Comparison of ENCODE assay signal across 8 cellular contexts in the genomic region with DNA sequence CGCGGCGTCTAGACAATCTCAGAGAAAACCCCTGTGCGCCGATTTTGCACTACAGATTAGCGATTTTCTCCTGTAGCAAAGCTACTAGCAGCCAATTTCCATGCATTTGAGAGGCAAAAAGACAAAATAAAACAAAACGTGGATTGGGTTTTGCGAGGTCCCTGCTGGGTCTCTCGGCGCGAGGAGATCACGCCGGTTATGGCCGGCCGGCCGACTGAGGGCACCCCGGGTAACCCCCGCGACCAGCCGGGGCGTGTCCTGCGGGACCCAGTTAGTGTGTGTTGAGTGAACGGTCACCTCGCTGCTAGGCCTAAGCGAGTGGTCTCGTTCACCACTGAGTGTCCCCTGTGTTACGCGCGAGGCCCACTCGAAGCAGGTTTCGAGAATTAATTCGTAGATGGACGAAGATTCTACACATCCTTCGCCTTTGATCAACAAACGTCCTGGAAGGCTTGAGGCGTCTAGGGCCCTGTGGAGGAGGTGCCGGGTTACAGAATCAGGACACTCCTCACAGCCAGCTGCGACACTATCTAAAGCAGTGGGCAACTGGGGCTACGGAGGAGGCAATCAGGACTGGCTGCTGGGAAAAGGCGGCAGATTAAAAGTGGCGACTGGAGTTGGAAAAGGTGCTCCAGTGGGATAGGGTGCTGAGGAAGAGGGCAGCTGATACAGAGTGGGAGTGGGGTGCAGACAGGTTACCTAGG. TPM values are rescaled to one million over a fixed set of nuclear protein-coding genes. Genes with fewer than 3 reads are reported as not detected.
A peak's percentile ranks its signal among the peaks of the same experiment; 100 is the strongest.
DNase-seq lines count a peak whose midpoint lies in the region; TF ChIP-seq lines count a peak whose summit lies in the region.

No MANE protein-coding gene starts in this region.

- no peak for TF ChIP-seq CTCF in esophagus muscularis mucosa (IDR thresholded peaks at IDR 0.05)
- no peak for TF ChIP-seq CTCF in nephron progenitor cell (IDR thresholded peaks at IDR 0.05)

- peak; percentile 72 for DNase-seq in activated CD8-positive, alpha-beta memory T cell treated with anti-CD3 and anti-CD28 coated beads, Interleukin-2, amount 50 U/mL, for 48 hours
- no peak for DNase-seq in activated CD8-positive, alpha-beta memory T cell treated with anti-CD3 and anti-CD28 coated beads for 24 hours
- no peak for DNase-seq in SJSA1 (ENCODE audit: low read depth in 1 of 2, low spot score in 2 of 2)
- DNase-seq in esophagus muscularis mucosa (ENCODE audit: extremely low spot score): no peak
- DNase-seq in nephron progenitor cell: peak; percentile 56
- no peak for DNase-seq in NCI-H2171 (lab: John Stamatoyannopoulos, UW)
- no peak for DNase-seq in NCI-H2029 treated with DMSO at 0.1 percent for 48 hours (lab: John Stamatoyannopoulos, UW)
- DNase-seq in NCI-H1417 treated with DMSO at 0.1 percent for 48 hours (lab: John Stamatoyannopoulos, UW): no peak

- H3K4me1 ChIP-seq in SJSA1 (replicated peaks): peaks cover 31% of the 10 kb centered on the region
- H3K4me1 ChIP-seq in esophagus muscularis mucosa: peaks cover 41 to 48% (median 46%) of the 10 kb centered on the region in 4 donors

- H3K27ac ChIP-seq in SJSA1 (peak overlapping the region; percentile 89), esophagus muscularis mucosa (replicated peaks in 1 of 4) (peak overlapping the region; percentile 97 to 100 (median 100))

- peak overlapping the region; percentile 91 for H3K4me3 Mint-ChIP-seq in nephron progenitor cell

- TF ChIP-seq POLR2A in esophagus muscularis mucosa (IDR thresholded peaks at IDR 0.05; ENCODE audit: low read depth): no peak

- TF ChIP-seq EP300 in esophagus muscularis mucosa (IDR thresholded peaks at IDR 0.05): no peak

- 8% methylated on average over 39 of the region's 41 CpGs for WGBS in esophagus muscularis mucosa

- H3K4me3 ChIP-seq in SJSA1 (peak overlapping the region; percentile 99), esophagus muscularis mucosa (peak overlapping the region; percentile 77 to 96 (median 90))

- H3K36me3 ChIP-seq in SJSA1 (peaks cover 47% of the 10 kb centered on the region), esophagus muscularis mucosa (peaks cover 0 to 18% (median 5%) of the 10 kb centered on the region in 4 donors)

- peaks cover 61% of the 10 kb centered on the region for H3K4me1 Mint-ChIP-seq in nephron progenitor cell

- intact Hi-C loops in esophagus muscularis mucosa (cut with DNase I): no loop called here

- peaks cover 3% of the 10 kb centered on the region for H3K27me3 Mint-ChIP-seq in nephron progenitor cell (ENCODE audit: low read depth, poor library complexity)

- peaks cover 14% of the 10 kb centered on the region for H3K36me3 Mint-ChIP-seq in nephron progenitor cell (ENCODE audit: low read depth)

- H3K27ac Mint-ChIP-seq in nephron progenitor cell: peak overlapping the region; percentile 99

- H3K9me3 ChIP-seq in SJSA1 (replicated peaks): no peaks in the 10 kb centered on the region
- H3K9me3 ChIP-seq in esophagus muscularis mucosa: no peaks in the 10 kb centered on the region

- H3K9me3 Mint-ChIP-seq in nephron progenitor cell: no peaks in the 10 kb centered on the region

- H3K27me3 ChIP-seq in SJSA1 (replicated peaks) (no peaks in the 10 kb centered on the region), esophagus muscularis mucosa (no peaks in the 10 kb centered on the region)

RNA-seq across cellular contexts. Expression of a gene that starts 0.8 kb away (rescaled TPM):
- 369 and 432 TPM in 2 replicates for total RNA-seq in SJSA1 (2014; rRNA removed; shearing (Covaris generic))
- 100 to 1,000 TPM; 113 to 125 (median 118) TPM for total RNA-seq in esophagus muscularis mucosa

RNA-seq across cellular contexts. Expression of a gene that starts 37.1 kb away (rescaled TPM):
- total RNA-seq in SJSA1 (2014; rRNA removed; shearing (Covaris generic)): 137 and 198 TPM in 2 replicates
- 10 to 100 TPM; 20.3 to 26.1 (median 22.2) TPM for total RNA-seq in esophagus muscularis mucosa

Comparison
In these comparisons a context has a peak if more than half of its experiments do, and no peak if none do; other contexts are left out.
1. DNase-seq: peak in activated CD8-positive, alpha-beta memory T cell treated with anti-CD3 and anti-CD28 coated beads, Interleukin-2, amount 50 U/mL, for 48 hours (single experiment) and nephron progenitor cell (single experiment); none in activated CD8-positive, alpha-beta memory T cell treated with anti-CD3 and anti-CD28 coated beads for 24 hours (single experiment), SJSA1 (0 of 2), esophagus muscularis mucosa (single experiment), NCI-H2171 (single experiment), NCI-H2029 treated with DMSO at 0.1 percent for 48 hours (single experiment) and NCI-H1417 treated with DMSO at 0.1 percent for 48 hours (single experiment).